Comparison of ENCODE assay signal across 8 cellular contexts in genomic region chr18:8707946-8708345, GRCh38. TPM values are rescaled to one million over a fixed set of nuclear protein-coding genes. Genes with fewer than 3 reads are reported as not detected.
DNase-seq lines count a peak whose midpoint lies in the region; ATAC-seq and TF ChIP-seq lines count a peak whose summit lies in the region.
"Had no signal": no experiment of that assay in that cellular context is flagged by ENCODE, and none has a peak within 500 bp of the region (broad histone marks: within the 10 kb centered on the region; RNA-seq: fewer than 3 reads in every experiment).

No MANE protein-coding gene starts in this region.

- CTCF ChIA-PET in HCT116 (lab: Charles Lee): interaction anchor here (1.6 kb wide), 1 partner anchor 11 kb away, joined by 4 read pairs; no protein-coding TSS in a partner anchor

- H3K4me3 ChIP-seq in HCT116 (replicated peaks in 1 of 2; ENCODE audit: low read depth in 1 of 2, low read length in 2 of 2) (no peak overlapping the region), adipocyte (ENCODE audit: low read length) (peak overlapping the region; percentile 89), testis (peak overlapping the region; percentile 62 to 70), heart left ventricle (no peak overlapping the region), ovary (no peak overlapping the region)

- ATAC-seq in HCT116 (no peak), heart left ventricle (no peak), HG02970 (IDR thresholded peaks at IDR 0.05; ENCODE audit: low FRiP score, unreplicated experiment) (no peak)

- no peak for TF ChIP-seq EP300 in ovary (IDR thresholded peaks at IDR 0.05)

- RAD21 ChIA-PET in HCT116 (lab: Charles Lee; ENCODE audit: low non-redundant PET in 1 of 2, low total read pairs in 2 of 2, uncharacterized antibody in 2 of 2, unreplicated experiment in 2 of 2): no interaction called here

- H3K9me3 ChIP-seq in HCT116 (ENCODE audit: control insufficient read depth in 1 of 2, insufficient read depth in 1 of 2, low read depth in 1 of 2, low read length in 2 of 2) (no peaks in the 10 kb centered on the region), adipocyte (ENCODE audit: control insufficient read depth, low read length) (no peaks in the 10 kb centered on the region), testis (no peaks in the 10 kb centered on the region), heart left ventricle (no peaks in the 10 kb centered on the region), ovary (no peaks in the 10 kb centered on the region)

- BruUV-seq in HCT116 (replicated peaks; lab: Mats Ljungman, UMichigan): TSS peak; percentile 42

- WGBS in testis, 2 donors: 34 to 42% methylated on average over 1 of the region's 1 CpG
- WGBS in heart left ventricle, 4 donors: 84 to 98% (median 96%) methylated on average over 1 of the region's 1 CpG
- WGBS in ovary, 3 donors: 84 to 97% (median 91%) methylated on average over 1 of the region's 1 CpG

- no peaks in the 10 kb centered on the region for H4K20me1 ChIP-seq in HCT116 (ENCODE audit: insufficient read depth)

- no peak overlapping the region for H2AFZ ChIP-seq in HCT116 (ENCODE audit: low read depth, low read length, poor library complexity, severe bottlenecking)

- TF ChIP-seq POLR2A in HCT116 (IDR thresholded peaks at IDR 0.05; ENCODE audit: borderline replicate concordance, extremely low read depth, insufficient read depth, insufficient read length): no peak
- TF ChIP-seq POLR2A in testis (IDR thresholded peaks at IDR 0.05): no peak
- no peak for TF ChIP-seq POLR2A in heart left ventricle (IDR thresholded peaks at IDR 0.05)
- no peak for TF ChIP-seq POLR2A in ovary (IDR thresholded peaks at IDR 0.05)

- no peaks in the 10 kb centered on the region for H3K27me3 ChIP-seq in HCT116 (ENCODE audit: insufficient read depth, low read length)
- H3K27me3 ChIP-seq in adipocyte (replicated peaks; ENCODE audit: control insufficient read depth, insufficient read depth, low read length): no peaks in the 10 kb centered on the region
- H3K27me3 ChIP-seq in testis: no peaks in the 10 kb centered on the region
- H3K27me3 ChIP-seq in heart left ventricle: peaks cover 0 to 29% (median 0%) of the 10 kb centered on the region in 9 donors
- H3K27me3 ChIP-seq in ovary: no peaks in the 10 kb centered on the region

- POLR2A ChIA-PET in HCT116 (lab: Charles Lee): no interaction called here

- no peak for DNase-seq in HCT116 (ENCODE audit: low read depth, low spot score)
- DNase-seq in adipocyte (ENCODE audit: low read depth): peak; percentile 45
- peak; percentile 58 for DNase-seq in kidney tubule cell (ENCODE audit: low spot score)
- DNase-seq in testis: no peak
- DNase-seq in heart left ventricle: no peak
- DNase-seq in ovary: no peak
- DNase-seq: activated CD4-positive, alpha-beta T cell treated with anti-CD3 and anti-CD28 coated beads, Interleukin-2, amount 10 ng/mL, durations not matched to agents 24 days and 14 days had no signal

- peaks cover 48% of the 10 kb centered on the region for H3K79me2 ChIP-seq in HCT116 (ENCODE audit: insufficient read depth, low read length)

- H3K36me3 ChIP-seq in HCT116 (ENCODE audit: control insufficient read depth in 1 of 2, insufficient read depth in 2 of 2, low read length in 2 of 2): no peaks in the 10 kb centered on the region; a peak in 1 of 4 replicates
- H3K36me3 ChIP-seq in adipocyte (ENCODE audit: control insufficient read depth, insufficient read depth, low read length, severe bottlenecking): no peaks in the 10 kb centered on the region
- H3K36me3 ChIP-seq in testis (ENCODE audit: low read depth, missing control alignments): no peaks in the 10 kb centered on the region
- no peaks in the 10 kb centered on the region for H3K36me3 ChIP-seq in heart left ventricle
- H3K36me3 ChIP-seq in ovary: no peaks in the 10 kb centered on the region

- no peaks in the 10 kb centered on the region for H3K9me2 ChIP-seq in HCT116 (ENCODE audit: insufficient read depth)

- no peak overlapping the region for H3K27ac ChIP-seq in HCT116 (ENCODE audit: low read depth, low read length)
- no peak overlapping the region for H3K27ac ChIP-seq in testis
- H3K27ac ChIP-seq in heart left ventricle: peak overlapping the region in 2 of 12 donors; percentile 78 to 88
- no peak overlapping the region for H3K27ac ChIP-seq in ovary

- TF ChIP-seq CTCF in HCT116 (IDR thresholded peaks at IDR 0.05 in 2 of 3, conservative IDR thresholded peaks at IDR 0.05 in 1 of 3; ENCODE audit: borderline replicate concordance in 1 of 3, insufficient read depth in 1 of 3, low read depth in 2 of 3, low read length in 2 of 3) (no peak), testis (IDR thresholded peaks at IDR 0.05) (no peak), heart left ventricle (IDR thresholded peaks at IDR 0.05) (no peak), ovary (IDR thresholded peaks at IDR 0.05) (no peak)

- intact Hi-C loops in HCT116 (cut with micrococcal nuclease): no loop called here
- intact Hi-C loops in testis (cut with DNase I; ENCODE audit: low total_unique reads): loop anchor here (10.0 kb wide), 1 partner anchor 277 kb away; no protein-coding TSS in a partner anchor
- intact Hi-C loops in heart left ventricle (cut with DNase I): loop anchor here in 3 of 10 donors (10.0 kb wide), 2 partner anchors 357 to 437 kb away; no protein-coding TSS in a partner anchor
- intact Hi-C loops in ovary (cut with DNase I): loop anchor here in 1 of 4 donors (10.0 kb wide), 1 partner anchor 47 kb away; no protein-coding TSS in a partner anchor

- H3K4me1 ChIP-seq in HCT116 (ENCODE audit: control insufficient read depth in 1 of 2, insufficient read depth in 2 of 2, low read length in 2 of 2) (peaks cover 17 to 27% of the 10 kb centered on the region in 2 experiments; a peak in 3 of 4 replicates), adipocyte (ENCODE audit: control insufficient read depth, insufficient read depth, low read length) (peaks cover 23% of the 10 kb centered on the region), testis (peaks cover 6% of the 10 kb centered on the region), heart left ventricle (peaks cover 0 to 29% (median 19%) of the 10 kb centered on the region in 12 donors), ovary (ENCODE audit: insufficient read depth) (peaks cover 4% of the 10 kb centered on the region)

- TF ChIP-seq RAD21 in HCT116 (IDR thresholded peaks at IDR 0.05; ENCODE audit: low read depth): no peak

- H3K4me2 ChIP-seq in HCT116 (ENCODE audit: low read length): peak overlapping the region; percentile 87; the same call in 1 of the 2 replicates

- H3K9ac ChIP-seq in HCT116 (ENCODE audit: low read length) (no peak overlapping the region), adipocyte (ENCODE audit: low read length) (peak overlapping the region; percentile 79)

TF ChIP-seq in HCT116, 20 proteins besides CTCF, POLR2A, EP300 and RAD21:
- TF ChIP-seq EGR1 (IDR thresholded peaks at IDR 0.05; ENCODE audit: low read depth): no peak
- no peak for TF ChIP-seq CEBPB (IDR thresholded peaks at IDR 0.05; ENCODE audit: low read depth)
- TF ChIP-seq EZH2 (IDR thresholded peaks at IDR 0.05): no peak
- no peak for TF ChIP-seq EZH2phosphoT487 (IDR thresholded peaks at IDR 0.05; ENCODE audit: borderline replicate concordance)

RNA-seq across cellular contexts. Expression of gene MTCL1, which starts 2.6 kb away (rescaled TPM):
- total RNA-seq in HCT116 (2021; ENCODE audit: unreplicated experiment) (22.7 TPM), testis (100 to 1,000 TPM in 1 of 2 donors, 10 to 100 TPM in 1; 95.8 to 139 TPM), heart left ventricle (10 to 100 TPM in 4 of 9 donors, 1 to 10 TPM in 5; 4.7 to 17.7 (median 9.7) TPM), ovary (1 to 10 TPM; 4.5 to 9.6 (median 7.3) TPM)
- 8.7 and 9.6 TPM in 2 replicates for polyA plus RNA-seq in HCT116 (2012)
- polyA plus RNA-seq in testis (ENCODE audit: insufficient read depth, low read depth, low replicate concordance) (27.5 TPM), heart left ventricle (1 to 10 TPM; 5.3 to 9.5 TPM), ovary (1 to 10 TPM; 2.2 to 6.5 TPM)

Comparison
In these comparisons a context has a peak if more than half of its experiments do, and no peak if none do; other contexts are left out.
1. DNase-seq: peak in adipocyte (single experiment) and kidney tubule cell (single experiment); none in HCT116 (single experiment), testis (single experiment), heart left ventricle (0 of 5) and ovary (0 of 5).
2. H3K4me3 ChIP-seq: peak in adipocyte (single experiment) and testis (2 of 2); none in HCT116 (0 of 2), heart left ventricle (0 of 12) and ovary (single experiment).